2 cellular contexts compared by ENCODE assay signal in genomic region chr22:37276771-37277170, GRCh38.
TF ChIP-seq lines count a peak whose summit lies in the region.

No MANE protein-coding gene starts in this region.

TF ChIP-seq in GM23338, 12 proteins besides CTCF, POLR2A, EP300 and RAD21:
- TF ChIP-seq ZNF114 (CRISPR knock-in tag; IDR thresholded peaks at IDR 0.05): no peak
- no peak for TF ChIP-seq STAT1 (IDR thresholded peaks at IDR 0.05; ENCODE audit: unreplicated experiment)
- TF ChIP-seq ZNF331 (CRISPR knock-in tag; IDR thresholded peaks at IDR 0.05; ENCODE audit: low read depth): no peak
- no peak for TF ChIP-seq ZNF462 (CRISPR knock-in tag; IDR thresholded peaks at IDR 0.05)
- TF ChIP-seq, protein P1, sequence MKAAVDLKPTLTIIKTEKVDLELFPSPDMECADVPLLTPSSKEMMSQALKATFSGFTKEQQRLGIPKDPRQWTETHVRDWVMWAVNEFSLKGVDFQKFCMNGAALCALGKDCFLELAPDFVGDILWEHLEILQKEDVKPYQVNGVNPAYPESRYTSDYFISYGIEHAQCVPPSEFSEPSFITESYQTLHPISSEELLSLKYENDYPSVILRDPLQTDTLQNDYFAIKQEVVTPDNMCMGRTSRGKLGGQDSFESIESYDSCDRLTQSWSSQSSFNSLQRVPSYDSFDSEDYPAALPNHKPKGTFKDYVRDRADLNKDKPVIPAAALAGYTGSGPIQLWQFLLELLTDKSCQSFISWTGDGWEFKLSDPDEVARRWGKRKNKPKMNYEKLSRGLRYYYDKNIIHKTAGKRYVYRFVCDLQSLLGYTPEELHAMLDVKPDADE (IDR thresholded peaks at IDR 0.05): no peak
- TF ChIP-seq, protein P2, sequence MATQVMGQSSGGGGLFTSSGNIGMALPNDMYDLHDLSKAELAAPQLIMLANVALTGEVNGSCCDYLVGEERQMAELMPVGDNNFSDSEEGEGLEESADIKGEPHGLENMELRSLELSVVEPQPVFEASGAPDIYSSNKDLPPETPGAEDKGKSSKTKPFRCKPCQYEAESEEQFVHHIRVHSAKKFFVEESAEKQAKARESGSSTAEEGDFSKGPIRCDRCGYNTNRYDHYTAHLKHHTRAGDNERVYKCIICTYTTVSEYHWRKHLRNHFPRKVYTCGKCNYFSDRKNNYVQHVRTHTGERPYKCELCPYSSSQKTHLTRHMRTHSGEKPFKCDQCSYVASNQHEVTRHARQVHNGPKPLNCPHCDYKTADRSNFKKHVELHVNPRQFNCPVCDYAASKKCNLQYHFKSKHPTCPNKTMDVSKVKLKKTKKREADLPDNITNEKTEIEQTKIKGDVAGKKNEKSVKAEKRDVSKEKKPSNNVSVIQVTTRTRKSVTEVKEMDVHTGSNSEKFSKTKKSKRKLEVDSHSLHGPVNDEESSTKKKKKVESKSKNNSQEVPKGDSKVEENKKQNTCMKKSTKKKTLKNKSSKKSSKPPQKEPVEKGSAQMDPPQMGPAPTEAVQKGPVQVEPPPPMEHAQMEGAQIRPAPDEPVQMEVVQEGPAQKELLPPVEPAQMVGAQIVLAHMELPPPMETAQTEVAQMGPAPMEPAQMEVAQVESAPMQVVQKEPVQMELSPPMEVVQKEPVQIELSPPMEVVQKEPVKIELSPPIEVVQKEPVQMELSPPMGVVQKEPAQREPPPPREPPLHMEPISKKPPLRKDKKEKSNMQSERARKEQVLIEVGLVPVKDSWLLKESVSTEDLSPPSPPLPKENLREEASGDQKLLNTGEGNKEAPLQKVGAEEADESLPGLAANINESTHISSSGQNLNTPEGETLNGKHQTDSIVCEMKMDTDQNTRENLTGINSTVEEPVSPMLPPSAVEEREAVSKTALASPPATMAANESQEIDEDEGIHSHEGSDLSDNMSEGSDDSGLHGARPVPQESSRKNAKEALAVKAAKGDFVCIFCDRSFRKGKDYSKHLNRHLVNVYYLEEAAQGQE (IDR thresholded peaks at IDR 0.05; ENCODE audit: unreplicated experiment): no peak
- no peak for TF ChIP-seq CREB1 (CRISPR knock-in tag; IDR thresholded peaks at IDR 0.05; ENCODE audit: low read depth)
- TF ChIP-seq POLR2AphosphoS5 (IDR thresholded peaks at IDR 0.05; ENCODE audit: low read depth): no peak
- no peak for TF ChIP-seq EZH2 (IDR thresholded peaks at IDR 0.05; ENCODE audit: low read depth, unreplicated experiment)
- no peak for TF ChIP-seq JUNB (IDR thresholded peaks at IDR 0.05; ENCODE audit: unreplicated experiment)
- TF ChIP-seq NANOG (IDR thresholded peaks at IDR 0.05; ENCODE audit: borderline replicate concordance): no peak
- TF ChIP-seq EZH2phosphoT487 (IDR thresholded peaks at IDR 0.05; ENCODE audit: unreplicated experiment): no peak

TF ChIP-seq in GM12878, 131 proteins besides CTCF, POLR2A, EP300 and RAD21:
- TF ChIP-seq CHD4 (IDR thresholded peaks at IDR 0.05) (no peak), SREBF1 (IDR thresholded peaks at IDR 0.05; ENCODE audit: low read length) (no peak), ZNF687 (IDR thresholded peaks at IDR 0.05) (no peak)
- TF ChIP-seq, protein P3, sequence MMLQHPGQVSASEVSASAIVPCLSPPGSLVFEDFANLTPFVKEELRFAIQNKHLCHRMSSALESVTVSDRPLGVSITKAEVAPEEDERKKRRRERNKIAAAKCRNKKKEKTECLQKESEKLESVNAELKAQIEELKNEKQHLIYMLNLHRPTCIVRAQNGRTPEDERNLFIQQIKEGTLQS (IDR thresholded peaks at IDR 0.05; ENCODE audit: borderline replicate concordance, extremely low read depth, low read depth, low read length): no peak
- TF ChIP-seq, protein P4, sequence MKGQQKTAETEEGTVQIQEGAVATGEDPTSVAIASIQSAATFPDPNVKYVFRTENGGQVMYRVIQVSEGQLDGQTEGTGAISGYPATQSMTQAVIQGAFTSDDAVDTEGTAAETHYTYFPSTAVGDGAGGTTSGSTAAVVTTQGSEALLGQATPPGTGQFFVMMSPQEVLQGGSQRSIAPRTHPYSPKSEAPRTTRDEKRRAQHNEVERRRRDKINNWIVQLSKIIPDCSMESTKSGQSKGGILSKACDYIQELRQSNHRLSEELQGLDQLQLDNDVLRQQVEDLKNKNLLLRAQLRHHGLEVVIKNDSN (IDR thresholded peaks at IDR 0.05; ENCODE audit: borderline replicate concordance, extremely low read length, insufficient read depth, low read depth, low read length): peak; percentile 60
